Comparison of ENCODE assay signal across 31 cellular contexts in genomic region chr5:78890663-78891379, GRCh38.
"Had no signal": no experiment of that assay in that cellular context is flagged by ENCODE, and none has a peak within 500 bp of the region (broad histone marks: within the 10 kb centered on the region; RNA-seq: fewer than 3 reads in every experiment).

No MANE protein-coding gene starts in this region.

- H3K36me3 ChIP-seq: neural progenitor cell, ovary, suprapubic skin, tibial artery, transverse colon, upper lobe of right lung, uterus had no signal

- H3K4me3 ChIP-seq: neural progenitor cell, ovary, psoas muscle, skin epidermis, smooth muscle cell, spleen, suprapubic skin, testis, tibial artery, transverse colon, upper lobe of right lung, uterus had no signal

- DNase-seq: naive thymus-derived CD8-positive, alpha-beta T cell; occipital lobe; ovary; posterior cingulate gyrus; psoas muscle; right cardiac atrium; spleen; stimulated activated CD4-positive, alpha-beta T cell treated with anti-CD3 and anti-CD28 coated beads, Interleukin-12 subunit alpha, Interleukin-12 subunit beta, amount 100 ng/mL, for 4 hours; stimulated activated CD4-positive, alpha-beta T cell treated with anti-CD3 and anti-CD28 coated beads, Interleukin-1b, Interleukin-23, amount 100 ng/mL, for 48 hours; stimulated activated CD4-positive, alpha-beta T cell treated with anti-CD3 and anti-CD28 coated beads, Interleukin-4, amount 100 ng/mL, for 1 hour; stimulated activated CD4-positive, alpha-beta T cell treated with anti-CD3 and anti-CD28 coated beads, Interleukin-4, amount 100 ng/mL, for 4 hours; stimulated activated CD8-positive, alpha-beta memory T cell treated with anti-CD3 and anti-CD28 coated beads, Interleukin-4, amount 100 ng/mL, for 48 hours; stimulated activated naive CD4-positive, alpha-beta T cell; stimulated activated naive CD8-positive, alpha-beta T cell treated with anti-CD3 and anti-CD28 coated beads, Interleukin-15, amount 100 ng/mL, for 72 hours; stimulated activated naive CD8-positive, alpha-beta T cell treated with anti-CD3 and anti-CD28 coated beads, Interleukin-15, Interleukin-2, amounts not matched to agents 100 U/mL and 50 U/mL, for 24 hours; substantia nigra; testis; tibial artery; transverse colon; upper lobe of right lung; uterus had no signal

- H3K4me1 ChIP-seq: neural progenitor cell, parathyroid adenoma, psoas muscle, testis had no signal

- H3K27ac ChIP-seq: neural progenitor cell, ovary, parathyroid adenoma, psoas muscle, skin epidermis, spleen, suprapubic skin, testis, transverse colon, upper lobe of right lung had no signal

- H3K9ac ChIP-seq: neural progenitor cell, parathyroid adenoma had no signal

- H3K27me3 ChIP-seq: neural progenitor cell, ovary, spleen, suprapubic skin, testis, tibial artery, transverse colon, upper lobe of right lung, uterus had no signal

- H3K4me2 ChIP-seq: neural progenitor cell, smooth muscle cell had no signal

- H3K9me3 Mint-ChIP-seq: naive thymus-derived CD8-positive, alpha-beta T cell; natural killer cell treated with Interleukin-12 subunit alpha and Interleukin-12 subunit beta and Interleukin-15 and Interleukin-18, amount 100 ng/mL, for 72 hours; neural progenitor cell; stimulated activated memory B cell treated with anti-CD40 and anti-IgM and Interleukin-4, amounts not matched to agents 10 μg/mL and 1 μg/mL and 100 μg/mL, for 72 hours; stimulated activated naive CD8-positive, alpha-beta T cell treated with anti-CD3 and anti-CD28 coated beads, Interleukin-15, amount 100 ng/mL, for 72 hours had no signal

- H2AFZ ChIP-seq: neural progenitor cell, parathyroid adenoma had no signal

- H3K27me3 Mint-ChIP-seq: naive thymus-derived CD8-positive, alpha-beta T cell; stimulated activated memory B cell treated with anti-CD40 and anti-IgM and Interleukin-4, amounts not matched to agents 10 μg/mL and 1 μg/mL and 100 μg/mL, for 72 hours; stimulated activated naive CD8-positive, alpha-beta T cell treated with anti-CD3 and anti-CD28 coated beads, Interleukin-15, amount 100 ng/mL, for 72 hours; type B pancreatic cell had no signal

- H3K27ac Mint-ChIP-seq: natural killer cell treated with Interleukin-12 subunit alpha and Interleukin-12 subunit beta and Interleukin-15 and Interleukin-18, amount 100 ng/mL, for 72 hours; neural progenitor cell; progenitor cell of endocrine pancreas; stimulated activated memory B cell treated with anti-CD40 and anti-IgM and Interleukin-4, amounts not matched to agents 10 μg/mL and 1 μg/mL and 100 μg/mL, for 72 hours; stimulated activated naive CD8-positive, alpha-beta T cell treated with anti-CD3 and anti-CD28 coated beads, Interleukin-15, amount 100 ng/mL, for 72 hours; type B pancreatic cell had no signal

- H3K79me2 ChIP-seq: parathyroid adenoma had no signal

- H3K9me3 ChIP-seq: ovary, psoas muscle, spleen, suprapubic skin, testis, tibial artery, transverse colon, upper lobe of right lung, uterus had no signal

- H3K4me1 Mint-ChIP-seq: neural progenitor cell had no signal

- H3K4me3 Mint-ChIP-seq: naive thymus-derived CD8-positive, alpha-beta T cell; natural killer cell treated with Interleukin-12 subunit alpha and Interleukin-12 subunit beta and Interleukin-15 and Interleukin-18, amount 100 ng/mL, for 72 hours; neural progenitor cell; stimulated activated memory B cell treated with anti-CD40 and anti-IgM and Interleukin-4, amounts not matched to agents 10 μg/mL and 1 μg/mL and 100 μg/mL, for 72 hours; stimulated activated naive CD8-positive, alpha-beta T cell treated with anti-CD3 and anti-CD28 coated beads, Interleukin-15, amount 100 ng/mL, for 72 hours; type B pancreatic cell had no signal

- ATAC-seq: naive thymus-derived CD8-positive, alpha-beta T cell; natural killer cell treated with Interleukin-12 subunit alpha and Interleukin-12 subunit beta and Interleukin-15 and Interleukin-18, amount 100 ng/mL, for 72 hours; psoas muscle; right cardiac atrium; sciatic nerve; stimulated activated memory B cell treated with anti-CD40 and anti-IgM and Interleukin-4, amounts not matched to agents 10 μg/mL and 1 μg/mL and 100 μg/mL, for 72 hours; stimulated activated naive CD8-positive, alpha-beta T cell treated with anti-CD3 and anti-CD28 coated beads, Interleukin-15, amount 100 ng/mL, for 72 hours; stimulated activated naive CD8-positive, alpha-beta T cell treated with anti-CD3 and anti-CD28 coated beads, Interleukin-15, Interleukin-2, amounts not matched to agents 100 U/mL and 50 U/mL, for 24 hours; upper lobe of right lung had no signal
